ENCODE assay signal across 23 cellular contexts in genomic region chrX:68079961-68080360, GRCh38.
"Had no signal": no experiment of that assay in that cellular context is flagged by ENCODE, and none has a peak within 500 bp of the region (broad histone marks: within the 10 kb centered on the region; RNA-seq: fewer than 3 reads in every experiment).

No MANE protein-coding gene starts in this region.

- H3K4me1 Mint-ChIP-seq: activated naive CD4-positive, alpha-beta T cell treated with anti-CD3 and anti-CD28 coated beads, Interleukin-2, amount 10 ng/mL, durations not matched to agents 7 days and 5 days; activated naive CD8-positive, alpha-beta T cell treated with anti-CD3 and anti-CD28 coated beads, Interleukin-2, amount 10 ng/mL, durations not matched to agents 7 days and 5 days had no signal

- ATAC-seq: activated CD4-positive, CD25-positive, alpha-beta regulatory T cell treated with anti-CD3 and anti-CD28 coated beads, Interleukin-2, amount 50 U/mL, for 24 hours; activated CD8-positive, alpha-beta T cell treated with anti-CD3 and anti-CD28 coated beads for 36 hours; activated T-cell treated with anti-CD3 and anti-CD28 coated beads, Interleukin-2, amount 50 U/mL, for 72 hours; body of pancreas; PC-3 had no signal

- H3K9me3 Mint-ChIP-seq: activated CD8-positive, alpha-beta T cell treated with anti-CD3 and anti-CD28 coated beads for 36 hours; activated naive CD4-positive, alpha-beta T cell treated with anti-CD3 and anti-CD28 coated beads, Interleukin-2, amount 10 ng/mL, durations not matched to agents 7 days and 5 days; activated T-helper 2 cell treated with anti-CD3 and anti-CD28 coated beads, Interferon-gamma antibody, Interleukin-2, Interleukin-4, amounts not matched to agents 10 μg/mL and 5 μg/mL and 100 μg/mL, durations not matched to agents 14 hours and 24 hours and 36 hours; T-helper 1 cell treated with Interleukin-12 subunit alpha and Interleukin-12 subunit beta and Interleukin-4 antibody, amounts not matched to agents 30 μg/mL and 1 μg/mL, for 36 hours had no signal

- DNase-seq: activated CD4-positive, alpha-beta T cell treated with anti-CD3 and anti-CD28 coated beads for 4 hours; activated CD8-positive, alpha-beta memory T cell treated with anti-CD3 and anti-CD28 coated beads, Interleukin-2, amount 50 U/mL, for 4 hours; activated CD8-positive, alpha-beta T cell treated with anti-CD3 and anti-CD28 coated beads for 36 hours; activated gamma-delta T cell treated with Interleukin-2 at 50 U/mL for 16 hours; activated naive CD4-positive, alpha-beta T cell treated with anti-CD3 and anti-CD28 coated beads, Interleukin-2, amount 10 ng/mL, durations not matched to agents 7 days and 5 days; activated naive CD8-positive, alpha-beta T cell treated with anti-CD3 and anti-CD28 coated beads, Interleukin-2, amount 10 ng/mL, durations not matched to agents 7 days and 5 days; activated T-cell treated with anti-CD3 and anti-CD28 coated beads, Interleukin-2, amount 50 U/mL, for 72 hours; adrenal gland; aorta; body of pancreas; central memory CD4-positive, alpha-beta T cell; Karpas-422; NCI-H1105 treated with DMSO at 0.1 percent for 48 hours; NCI-H146; NCI-H1930; NCI-H510A treated with DMSO at 0.1 percent for 48 hours; NCI-H69; NK-92 treated with Interleukin-12 subunit alpha and Interleukin-12 subunit beta, amount 100 ng/mL, for 24 hours; PC-3; SHP77 treated with DMSO at 0.1 percent for 48 hours had no signal

- H3K36me3 Mint-ChIP-seq: activated naive CD4-positive, alpha-beta T cell treated with anti-CD3 and anti-CD28 coated beads, Interleukin-2, amount 10 ng/mL, durations not matched to agents 7 days and 5 days; activated naive CD8-positive, alpha-beta T cell treated with anti-CD3 and anti-CD28 coated beads, Interleukin-2, amount 10 ng/mL, durations not matched to agents 7 days and 5 days had no signal

- H3K9me3 ChIP-seq: adrenal gland, body of pancreas had no signal

- H3K27ac Mint-ChIP-seq: activated CD8-positive, alpha-beta T cell treated with anti-CD3 and anti-CD28 coated beads for 36 hours; activated naive CD4-positive, alpha-beta T cell treated with anti-CD3 and anti-CD28 coated beads, Interleukin-2, amount 10 ng/mL, durations not matched to agents 7 days and 5 days; activated naive CD8-positive, alpha-beta T cell treated with anti-CD3 and anti-CD28 coated beads, Interleukin-2, amount 10 ng/mL, durations not matched to agents 7 days and 5 days; activated T-cell treated with anti-CD3 and anti-CD28 coated beads, Interleukin-2, amount 50 U/mL, for 72 hours; activated T-helper 2 cell treated with anti-CD3 and anti-CD28 coated beads, Interferon-gamma antibody, Interleukin-2, Interleukin-4, amounts not matched to agents 10 μg/mL and 5 μg/mL and 100 μg/mL, durations not matched to agents 14 hours and 24 hours and 36 hours; T-helper 1 cell treated with Interleukin-12 subunit alpha and Interleukin-12 subunit beta and Interleukin-4 antibody, amounts not matched to agents 30 μg/mL and 1 μg/mL, for 36 hours had no signal

- H3K4me3 ChIP-seq: adrenal gland, body of pancreas had no signal

- H3K27me3 ChIP-seq: adrenal gland, body of pancreas had no signal

- H3K27me3 Mint-ChIP-seq: activated CD8-positive, alpha-beta T cell treated with anti-CD3 and anti-CD28 coated beads for 36 hours; activated naive CD4-positive, alpha-beta T cell treated with anti-CD3 and anti-CD28 coated beads, Interleukin-2, amount 10 ng/mL, durations not matched to agents 7 days and 5 days; activated naive CD8-positive, alpha-beta T cell treated with anti-CD3 and anti-CD28 coated beads, Interleukin-2, amount 10 ng/mL, durations not matched to agents 7 days and 5 days had no signal

- H3K36me3 ChIP-seq: adrenal gland had no signal

- H3K4me3 Mint-ChIP-seq: activated CD8-positive, alpha-beta T cell treated with anti-CD3 and anti-CD28 coated beads for 36 hours; activated naive CD4-positive, alpha-beta T cell treated with anti-CD3 and anti-CD28 coated beads, Interleukin-2, amount 10 ng/mL, durations not matched to agents 7 days and 5 days; activated naive CD8-positive, alpha-beta T cell treated with anti-CD3 and anti-CD28 coated beads, Interleukin-2, amount 10 ng/mL, durations not matched to agents 7 days and 5 days; activated T-cell treated with anti-CD3 and anti-CD28 coated beads, Interleukin-2, amount 50 U/mL, for 72 hours; T-helper 1 cell treated with Interleukin-12 subunit alpha and Interleukin-12 subunit beta and Interleukin-4 antibody, amounts not matched to agents 30 μg/mL and 1 μg/mL, for 36 hours had no signal

- H3K27ac ChIP-seq: adrenal gland, body of pancreas had no signal

- H3K4me1 ChIP-seq: adrenal gland, body of pancreas had no signal
